In the genomic region with DNA sequence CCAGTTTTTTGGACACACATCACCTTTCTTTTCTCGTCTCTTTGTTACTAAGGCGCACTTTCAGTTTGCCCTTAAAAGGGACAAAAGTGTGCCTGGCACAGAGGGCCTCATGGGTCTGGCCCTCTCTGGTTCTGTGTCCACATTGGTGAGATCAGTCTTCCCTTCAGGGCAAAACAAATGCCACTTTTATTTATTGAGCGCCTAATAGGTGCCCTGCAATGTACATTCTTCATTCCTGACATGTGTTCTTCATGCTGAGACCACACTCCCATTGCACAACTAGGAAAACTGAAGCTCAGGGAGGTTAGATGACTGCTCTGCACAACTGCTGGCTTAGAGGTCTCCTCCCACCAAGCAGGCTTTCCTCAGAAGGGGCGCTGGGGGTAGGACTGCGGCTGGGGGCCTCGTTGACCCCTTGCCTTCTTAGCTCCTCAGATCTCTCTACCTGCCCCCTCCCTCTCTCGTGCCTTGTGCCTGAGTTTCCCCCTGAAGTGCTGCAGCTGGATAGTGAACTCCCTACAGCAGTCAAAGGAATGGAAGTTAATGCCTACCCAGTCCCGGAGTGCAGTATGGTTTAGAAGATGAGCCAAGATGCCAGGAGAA, we compare ENCODE assay signal across 18 cellular contexts.
DNase-seq lines count a peak whose midpoint lies in the region; ATAC-seq, FAIRE-seq and TF ChIP-seq lines count a peak whose summit lies in the region.
"Had no signal": no experiment of that assay in that cellular context is flagged by ENCODE, and none has a peak within 500 bp of the region (broad histone marks: within the 10 kb centered on the region; RNA-seq: fewer than 3 reads in every experiment).

No MANE protein-coding gene starts in this region.

- peak overlapping the region; percentile 26 for H3K9ac ChIP-seq in mucosa of stomach (ENCODE audit: low read length)

- no peaks in the 10 kb centered on the region for H3K4me1 ChIP-seq in breast epithelium
- peaks cover 14% of the 10 kb centered on the region for H3K4me1 ChIP-seq in mucosa of stomach (ENCODE audit: control insufficient read depth, insufficient read depth, low read length)
- H3K4me1 ChIP-seq in stomach, result peaks cover 0 to 31% (median 15%) of the 10 kb centered on the region in 4 donors

- H3K27ac Mint-ChIP-seq in MCF 10A (ENCODE audit: low read depth, unreplicated experiment), result no peak overlapping the region
- peak overlapping the region in 1 of 6 donors; percentile 65 for H3K27ac Mint-ChIP-seq in immature natural killer cell
- no peak overlapping the region for H3K27ac Mint-ChIP-seq in activated CD4-positive, alpha-beta memory T cell treated with anti-CD3 and anti-CD28 coated beads, Interleukin-2, amount 10 ng/mL, durations not matched to agents 7 days and 5 days

- H3K27me3 ChIP-seq in breast epithelium, result no peaks in the 10 kb centered on the region
- H3K27me3 ChIP-seq in bronchial epithelial cell (ENCODE audit: control insufficient read depth, insufficient read depth, low read length), result no peaks in the 10 kb centered on the region
- no peaks in the 10 kb centered on the region for H3K27me3 ChIP-seq in mucosa of stomach (ENCODE audit: control insufficient read depth, insufficient read depth, low read length)
- peaks cover 0 to 12% (median 0%) of the 10 kb centered on the region in 3 donors for H3K27me3 ChIP-seq in stomach
- H3K27me3 ChIP-seq: BLaER1 treated with 17β-estradiol and CSF1 and Interleukin-3, amounts not matched to agents 10 nM and 100 nM had no signal

- CTCF ChIA-PET in MCF 10A (lab: Yijun Ruan, JAX), result no interaction called here
- CTCF ChIA-PET in activated CD4-positive, alpha-beta memory T cell treated with anti-CD3 and anti-CD28 coated beads, Interleukin-2, amount 10 ng/mL, durations not matched to agents 7 days and 5 days (lab: Charles Lee), result no interaction called here

- H3K27me3 Mint-ChIP-seq in MCF 10A (ENCODE audit: insufficient read depth, unreplicated experiment) (peaks cover 76% of the 10 kb centered on the region), immature natural killer cell (ENCODE audit: low read depth in 3 of 3) (peaks cover 2 to 11% (median 7%) of the 10 kb centered on the region in 3 donors)
- H3K27me3 Mint-ChIP-seq in activated CD4-positive, alpha-beta memory T cell treated with anti-CD3 and anti-CD28 coated beads, Interleukin-2, amount 10 ng/mL, durations not matched to agents 7 days and 5 days, result peaks cover 16% of the 10 kb centered on the region
- peaks cover 18% of the 10 kb centered on the region for H3K27me3 Mint-ChIP-seq in activated T-cell treated with anti-CD3 and anti-CD28 coated beads, Interleukin-2, amount 50 U/mL, for 4 hours (ENCODE audit: low read depth)

- WGBS in stomach, 5 donors, result 60 to 70% (median 65%) methylated on average over 8 of the region's 8 CpGs

- TF ChIP-seq CTCF in breast epithelium (IDR thresholded peaks at IDR 0.05) (no peak), MCF 10A (IDR thresholded peaks at IDR 0.05; ENCODE audit: unreplicated experiment) (no peak), bronchial epithelial cell (IDR thresholded peaks at IDR 0.05; ENCODE audit: insufficient read depth, low read length, severe bottlenecking) (no peak), stomach (IDR thresholded peaks at IDR 0.05) (no peak)

- BruUV-seq in MCF 10A (replicated peaks; lab: Mats Ljungman, UMichigan), result no TSS peak

- no peaks in the 10 kb centered on the region for H3K36me3 Mint-ChIP-seq in MCF 10A (ENCODE audit: insufficient read depth, unreplicated experiment)
- H3K36me3 Mint-ChIP-seq in immature natural killer cell, result peaks cover 0 to 8% (median 0%) of the 10 kb centered on the region in 3 donors
- no peaks in the 10 kb centered on the region for H3K36me3 Mint-ChIP-seq in activated CD4-positive, alpha-beta memory T cell treated with anti-CD3 and anti-CD28 coated beads, Interleukin-2, amount 10 ng/mL, durations not matched to agents 7 days and 5 days (ENCODE audit: low read depth)
- no peaks in the 10 kb centered on the region for H3K36me3 Mint-ChIP-seq in activated T-cell treated with anti-CD3 and anti-CD28 coated beads, Interleukin-2, amount 50 U/mL, for 4 hours (ENCODE audit: insufficient read depth)

- H3K4me3 ChIP-seq in breast epithelium (peak overlapping the region in 2 of 3 donors; percentile 22 to 26), bronchial epithelial cell (ENCODE audit: low read depth, low read length) (no peak overlapping the region), mucosa of stomach (ENCODE audit: low read length) (no peak overlapping the region), stomach (no peak overlapping the region)
- H3K4me3 ChIP-seq: BLaER1 treated with 17β-estradiol and CSF1 and Interleukin-3, amounts not matched to agents 10 nM and 100 nM; GM12878; PC-9 had no signal

- TF ChIP-seq POLR2A in breast epithelium (IDR thresholded peaks at IDR 0.05) (no peak), stomach (IDR thresholded peaks at IDR 0.05) (no peak)

- FAIRE-seq in bronchial epithelial cell (lab: Jason Lieb, UNC), result peak; percentile 40
- FAIRE-seq: GM12878, HepG2 had no signal

- H3K9me3 ChIP-seq in breast epithelium (no peaks in the 10 kb centered on the region), mucosa of stomach (ENCODE audit: control insufficient read depth, low read length) (no peaks in the 10 kb centered on the region), stomach (peaks cover 0 to 8% (median 0%) of the 10 kb centered on the region in 4 donors)

- intact Hi-C loops in breast epithelium (cut with DNase I; ENCODE audit: low total_unique reads), result no loop called here
- intact Hi-C loops in MCF 10A (cut with micrococcal nuclease), result no loop called here
- intact Hi-C loops in stomach (cut with DNase I; ENCODE audit: low total_unique reads), result no loop called here

- no peak for ATAC-seq in activated T-cell treated with anti-CD3 and anti-CD28 coated beads, Interleukin-2, amount 50 U/mL, for 4 hours
- ATAC-seq: GM12878 had no signal

- H3K27ac ChIP-seq in breast epithelium, result peak overlapping the region; percentile 10 to 43
- H3K27ac ChIP-seq in stomach, result peak overlapping the region in 2 of 5 donors; percentile 26 to 42
- H3K27ac ChIP-seq: PC-9 had no signal

- TF ChIP-seq EP300 in stomach (IDR thresholded peaks at IDR 0.05), result no peak

- DNase-seq in breast epithelium (ENCODE audit: low spot score in 2 of 2) (peak in 1 of 2 donors; percentile 50), MCF 10A (ENCODE audit: unreplicated experiment) (no peak), bronchial epithelial cell (ENCODE audit: low read depth) (no peak), immature natural killer cell (no peak), stomach (no peak)
- DNase-seq in activated CD4-positive, alpha-beta memory T cell treated with anti-CD3 and anti-CD28 coated beads, Interleukin-2, amount 10 ng/mL, durations not matched to agents 7 days and 5 days, result no peak
- no peak for DNase-seq in activated T-cell treated with anti-CD3 and anti-CD28 coated beads, Interleukin-2, amount 50 U/mL, for 4 hours
- DNase-seq: 8988T, GDM1, KG1, NCI-H1092, NCI-H146, NCI-H2081 treated with DMSO at 0.1 percent for 48 hours, PC-9 had no signal

- POLR2A ChIA-PET in MCF 10A (lab: Yijun Ruan, JAX), result interaction anchor here (0.5 to 0.6 kb wide), 2 partner anchors 178 to 430 kb away, joined by 3 read pairs; no protein-coding TSS in a partner anchor
- POLR2A ChIA-PET in activated CD4-positive, alpha-beta memory T cell treated with anti-CD3 and anti-CD28 coated beads, Interleukin-2, amount 10 ng/mL, durations not matched to agents 7 days and 5 days (lab: Charles Lee), result no interaction called here

- H3K9me3 Mint-ChIP-seq in MCF 10A (ENCODE audit: unreplicated experiment) (no peaks in the 10 kb centered on the region), immature natural killer cell (peaks cover 0 to 8% (median 0%) of the 10 kb centered on the region in 6 donors)
- no peaks in the 10 kb centered on the region for H3K9me3 Mint-ChIP-seq in activated CD4-positive, alpha-beta memory T cell treated with anti-CD3 and anti-CD28 coated beads, Interleukin-2, amount 10 ng/mL, durations not matched to agents 7 days and 5 days
- H3K9me3 Mint-ChIP-seq in activated T-cell treated with anti-CD3 and anti-CD28 coated beads, Interleukin-2, amount 50 U/mL, for 4 hours, result peaks cover 4% of the 10 kb centered on the region

- H3K4me3 Mint-ChIP-seq in MCF 10A (ENCODE audit: unreplicated experiment) (no peak overlapping the region), immature natural killer cell (no peak overlapping the region)
- no peak overlapping the region for H3K4me3 Mint-ChIP-seq in activated CD4-positive, alpha-beta memory T cell treated with anti-CD3 and anti-CD28 coated beads, Interleukin-2, amount 10 ng/mL, durations not matched to agents 7 days and 5 days
- H3K4me3 Mint-ChIP-seq in activated T-cell treated with anti-CD3 and anti-CD28 coated beads, Interleukin-2, amount 50 U/mL, for 4 hours, result no peak overlapping the region

- H3K4me1 Mint-ChIP-seq in MCF 10A (ENCODE audit: insufficient read depth, unreplicated experiment) (no peaks in the 10 kb centered on the region), immature natural killer cell (no peaks in the 10 kb centered on the region)
- H3K4me1 Mint-ChIP-seq in activated CD4-positive, alpha-beta memory T cell treated with anti-CD3 and anti-CD28 coated beads, Interleukin-2, amount 10 ng/mL, durations not matched to agents 7 days and 5 days, result no peaks in the 10 kb centered on the region
- H3K4me1 Mint-ChIP-seq in activated T-cell treated with anti-CD3 and anti-CD28 coated beads, Interleukin-2, amount 50 U/mL, for 4 hours (ENCODE audit: low read depth), result no peaks in the 10 kb centered on the region

- no peaks in the 10 kb centered on the region for H3K36me3 ChIP-seq in breast epithelium
- no peaks in the 10 kb centered on the region for H3K36me3 ChIP-seq in bronchial epithelial cell (ENCODE audit: control insufficient read depth, insufficient read depth, low read length)
- no peaks in the 10 kb centered on the region for H3K36me3 ChIP-seq in mucosa of stomach (ENCODE audit: control insufficient read depth, insufficient read depth, low read length)
- H3K36me3 ChIP-seq in stomach, result no peaks in the 10 kb centered on the region
- H3K36me3 ChIP-seq: BLaER1 treated with 17β-estradiol and CSF1 and Interleukin-3, amounts not matched to agents 10 nM and 100 nM had no signal

Comparison
In these comparisons a context has a peak if more than half of its experiments do, and no peak if none do; other contexts are left out.
1. H3K4me3 ChIP-seq: peak in breast epithelium (2 of 3); none in bronchial epithelial cell (single experiment), mucosa of stomach (single experiment) and stomach (0 of 4).